ENCODE assay signal across 8 cellular contexts in genomic region chr22:38506118-38506962, GRCh38. TPM values are rescaled to one million over a fixed set of nuclear protein-coding genes. Genes with fewer than 3 reads are reported as not detected.
DNase-seq lines count a peak whose midpoint lies in the region; ATAC-seq and TF ChIP-seq lines count a peak whose summit lies in the region.

Gene DDX17, minus strand, starts transcription at chr22:38506311.

- H3K27ac ChIP-seq in cardiac muscle cell (peak within 1 kb of the TSS; percentile 100), parathyroid adenoma (peak within 1 kb of the TSS; percentile 100), tibial nerve (peak within 1 kb of the TSS; percentile 99 to 100 (median 100))

- H3K4me3 ChIP-seq in GM12875 (ENCODE audit: low read depth, low read length) (peak within 1 kb of the TSS; percentile 98), adipocyte (ENCODE audit: low read length) (peak within 1 kb of the TSS; percentile 92), cardiac muscle cell (peak within 1 kb of the TSS; percentile 61), parathyroid adenoma (ENCODE audit: low read depth, low read length) (peak within 1 kb of the TSS; percentile 97), tibial nerve (peak within 1 kb of the TSS; percentile 78 to 96 (median 88))

- WGBS in tibial nerve, 2 donors, result 0 to 1% methylated on average over 82 of the region's 83 CpGs

- peak within 1 kb of the TSS; percentile 88 for H3K4me2 ChIP-seq in parathyroid adenoma (ENCODE audit: low read length)

- H3K36me3 ChIP-seq in adipocyte (ENCODE audit: control insufficient read depth, insufficient read depth, low read length, severe bottlenecking), result peaks cover 10% of the 10 kb centered on the region
- H3K36me3 ChIP-seq in cardiac muscle cell, result peaks cover 3% of the 10 kb centered on the region
- peaks cover 6% of the 10 kb centered on the region for H3K36me3 ChIP-seq in parathyroid adenoma (ENCODE audit: control insufficient read depth, insufficient read depth, low read length)
- peaks cover 0 to 9% (median 0%) of the 10 kb centered on the region in 3 donors for H3K36me3 ChIP-seq in tibial nerve

- TF ChIP-seq CTCF in GM12875 (IDR thresholded peaks at IDR 0.05; ENCODE audit: borderline replicate concordance, insufficient read depth, low read depth, low read length) (no peak), cardiac muscle cell (IDR thresholded peaks at IDR 0.05; ENCODE audit: low read depth, low read length) (no peak), parathyroid adenoma (IDR thresholded peaks at IDR 0.05) (peak; percentile 17), tibial nerve (IDR thresholded peaks at IDR 0.05) (peak in 4 of 5 experiments; percentile 10 to 62 (median 40))

- peak; percentile 71 to 75 for TF ChIP-seq POLR2A in tibial nerve (IDR thresholded peaks at IDR 0.05)

- DNase-seq in NCI-H1436 (lab: John Stamatoyannopoulos, UW) (peak; percentile 95), T follicular helper cell (ENCODE audit: low read depth) (peak; percentile 89), adipocyte (ENCODE audit: low read depth) (peak; percentile 98), cardiac muscle cell (ENCODE audit: low read depth in 1 of 2, low spot score in 1 of 2) (peak; percentile 97 to 98), tibial nerve (ENCODE audit: low spot score in 2 of 2) (peak; percentile 88 to 96)

- peak within 1 kb of the TSS; percentile 95 for H2AFZ ChIP-seq in parathyroid adenoma

- no peaks in the 10 kb centered on the region for H3K27me3 ChIP-seq in adipocyte (replicated peaks; ENCODE audit: control insufficient read depth, insufficient read depth, low read length)
- no peaks in the 10 kb centered on the region for H3K27me3 ChIP-seq in cardiac muscle cell
- H3K27me3 ChIP-seq in parathyroid adenoma (ENCODE audit: control insufficient read depth, insufficient read depth, low read length), result no peaks in the 10 kb centered on the region
- no peaks in the 10 kb centered on the region for H3K27me3 ChIP-seq in tibial nerve

- no peaks in the 10 kb centered on the region for H3K9me3 ChIP-seq in adipocyte (ENCODE audit: control insufficient read depth, low read length)
- H3K9me3 ChIP-seq in cardiac muscle cell (ENCODE audit: low read depth), result no peaks in the 10 kb centered on the region
- no peaks in the 10 kb centered on the region for H3K9me3 ChIP-seq in parathyroid adenoma (ENCODE audit: control insufficient read depth, low read length)
- no peaks in the 10 kb centered on the region for H3K9me3 ChIP-seq in tibial nerve

- H3K4me1 ChIP-seq in adipocyte (ENCODE audit: control insufficient read depth, insufficient read depth, low read length), result peaks cover 37% of the 10 kb centered on the region
- peaks cover 22% of the 10 kb centered on the region for H3K4me1 ChIP-seq in cardiac muscle cell (ENCODE audit: low read depth)
- H3K4me1 ChIP-seq in parathyroid adenoma, result peaks cover 15% of the 10 kb centered on the region
- H3K4me1 ChIP-seq in tibial nerve, result peaks cover 0 to 62% (median 37%) of the 10 kb centered on the region in 4 donors

- peaks cover 29% of the 10 kb centered on the region for H3K79me2 ChIP-seq in parathyroid adenoma

- H3K9ac ChIP-seq in adipocyte (ENCODE audit: low read length) (peak within 1 kb of the TSS; percentile 100), parathyroid adenoma (peak within 1 kb of the TSS; percentile 100)

- peak; percentile 39 to 95 for TF ChIP-seq EP300 in tibial nerve (IDR thresholded peaks at IDR 0.05)

- peak; percentile 90 for ATAC-seq in HG02798 (IDR thresholded peaks at IDR 0.05; ENCODE audit: poor library complexity, unreplicated experiment)

RNA-seq across cellular contexts. Expression of gene DDX17, which starts in this region (rescaled TPM):
- total RNA-seq in cardiac muscle cell, result 682 and 855 TPM in 2 replicates
- 53.7 and 60.4 TPM in 2 replicates for polyA plus RNA-seq in cardiac muscle cell
- 100 to 1,000 TPM; 734 to 934 (median 864) TPM for total RNA-seq in tibial nerve

Comparison
In these comparisons a context has a peak if more than half of its experiments do, and no peak if none do; other contexts are left out.
1. Peak in every context shown above with its lines: DNase-seq, ATAC-seq, H3K4me3 ChIP-seq and H3K27ac ChIP-seq.
2. CTCF ChIP-seq: peak in parathyroid adenoma (single experiment) and tibial nerve (4 of 5); none in GM12875 (single experiment) and cardiac muscle cell (single experiment).